Comparison of ENCODE assay signal across 1 cellular context in genomic region chr11:113781682-113782081, GRCh38.
TF ChIP-seq lines count a peak whose summit lies in the region.

No MANE protein-coding gene starts in this region.

TF ChIP-seq in WTC11, 78 proteins besides CTCF, POLR2A, EP300 and RAD21 (continued from another document):
- no peak for TF ChIP-seq ARID4B (CRISPR knock-in tag; IDR thresholded peaks at IDR 0.05; ENCODE audit: borderline replicate concordance)
- no peak for TF ChIP-seq CDX4 (CRISPR knock-in tag; IDR thresholded peaks at IDR 0.05; ENCODE audit: borderline replicate concordance)
- no peak for TF ChIP-seq JAZF1 (CRISPR knock-in tag; IDR thresholded peaks at IDR 0.05)
- TF ChIP-seq ATF6 (CRISPR knock-in tag; IDR thresholded peaks at IDR 0.05), result no peak
